In genomic region chr5:8913522-8913921, GRCh38 we compare ENCODE assay signal across 19 cellular contexts.
DNase-seq lines count a peak whose midpoint lies in the region; ATAC-seq and TF ChIP-seq lines count a peak whose summit lies in the region.
"Had no signal": no experiment of that assay in that cellular context is flagged by ENCODE, and none has a peak within 500 bp of the region (broad histone marks: within the 10 kb centered on the region; RNA-seq: fewer than 3 reads in every experiment).

No MANE protein-coding gene starts in this region.

- WGBS in mesenchymal stem cell = 91% methylated on average over 4 of the region's 4 CpGs

- no peak overlapping the region for H2AK5ac ChIP-seq in mesenchymal stem cell (ENCODE audit: low read length, severe bottlenecking)

- H3K4me1 Mint-ChIP-seq in naive thymus-derived CD4-positive, alpha-beta T cell = no peaks in the 10 kb centered on the region
- H3K4me1 Mint-ChIP-seq in activated CD4-positive, alpha-beta T cell treated with anti-CD3 and anti-CD28 coated beads, Interleukin-2, amount 10 ng/mL, durations not matched to agents 24 days and 14 days = no peaks in the 10 kb centered on the region

- no peaks in the 10 kb centered on the region for H3K36me3 ChIP-seq in mesenchymal stem cell (ENCODE audit: control insufficient read depth in 1 of 2, insufficient read depth in 2 of 2, low read depth in 1 of 2, low read length in 2 of 2)
- H3K36me3 ChIP-seq in naive thymus-derived CD4-positive, alpha-beta T cell (ENCODE audit: control insufficient read depth in 2 of 3, insufficient read depth in 3 of 3, low read length in 3 of 3) = no peaks in the 10 kb centered on the region
- H3K36me3 ChIP-seq: HAP-1, SJSA1 had no signal

- ATAC-seq in GM18867 (IDR thresholded peaks at IDR 0.05; ENCODE audit: unreplicated experiment) = peak; percentile 65
- ATAC-seq in naive thymus-derived CD4-positive, alpha-beta T cell = no peak
- ATAC-seq: A549, K562 had no signal

- H3K23ac ChIP-seq in mesenchymal stem cell (ENCODE audit: low read length in 2 of 2) = no peak overlapping the region

- H3K79me1 ChIP-seq in mesenchymal stem cell (replicated peaks; ENCODE audit: low read length, poor library complexity, severe bottlenecking) = no peaks in the 10 kb centered on the region

- H3K9me3 Mint-ChIP-seq in naive thymus-derived CD4-positive, alpha-beta T cell = peaks cover 0 to 25% (median 6%) of the 10 kb centered on the region in 11 donors
- no peaks in the 10 kb centered on the region for H3K9me3 Mint-ChIP-seq in activated CD4-positive, alpha-beta T cell treated with anti-CD3 and anti-CD28 coated beads, Interleukin-2, amount 10 ng/mL, durations not matched to agents 24 days and 14 days

- no peak overlapping the region for H3K4me3 Mint-ChIP-seq in naive thymus-derived CD4-positive, alpha-beta T cell
- H3K4me3 Mint-ChIP-seq in activated CD4-positive, alpha-beta T cell treated with anti-CD3 and anti-CD28 coated beads, Interleukin-2, amount 10 ng/mL, durations not matched to agents 24 days and 14 days = no peak overlapping the region
- H3K4me3 Mint-ChIP-seq: CD4-positive, alpha-beta T cell; T-helper 1 cell treated with Interleukin-12 subunit alpha and Interleukin-12 subunit beta and Interleukin-4 antibody, amounts not matched to agents 30 μg/mL and 1 μg/mL, for 36 hours had no signal

- no peak overlapping the region for H4K91ac ChIP-seq in mesenchymal stem cell (ENCODE audit: low read length)

- intact Hi-C loops in naive thymus-derived CD4-positive, alpha-beta T cell (cut with micrococcal nuclease) = no loop called here
- intact Hi-C loops in activated CD4-positive, alpha-beta T cell treated with anti-CD3 and anti-CD28 coated beads, Interleukin-2, amount 10 ng/mL, durations not matched to agents 24 days and 14 days (cut with micrococcal nuclease) = no loop called here

- POLR2A ChIA-PET in naive thymus-derived CD4-positive, alpha-beta T cell (lab: Charles Lee) = no interaction called here

- no peak overlapping the region for H3K4me3 ChIP-seq in mesenchymal stem cell (ENCODE audit: insufficient read depth in 1 of 2, low read depth in 1 of 2, low read length in 2 of 2)
- no peak overlapping the region for H3K4me3 ChIP-seq in naive thymus-derived CD4-positive, alpha-beta T cell (ENCODE audit: low read length)
- H3K4me3 ChIP-seq: A549, HAP-1, K562, SJSA1 had no signal

- H3K4me2 ChIP-seq in mesenchymal stem cell (ENCODE audit: low read length, poor library complexity, severe bottlenecking) = no peak overlapping the region
- H3K4me2 ChIP-seq: A549 had no signal

- H3K9me3 ChIP-seq in mesenchymal stem cell (ENCODE audit: control insufficient read depth, low read length) = no peaks in the 10 kb centered on the region
- no peaks in the 10 kb centered on the region for H3K9me3 ChIP-seq in naive thymus-derived CD4-positive, alpha-beta T cell (ENCODE audit: control insufficient read depth in 2 of 3, low read length in 3 of 3)
- H3K9me3 ChIP-seq: A549, Caco-2, HAP-1, SJSA1 had no signal

- H3K18ac ChIP-seq in mesenchymal stem cell (ENCODE audit: low read depth in 1 of 2, low read length in 2 of 2) = no peak overlapping the region

- H3K27ac Mint-ChIP-seq in naive thymus-derived CD4-positive, alpha-beta T cell = no peak overlapping the region
- no peak overlapping the region for H3K27ac Mint-ChIP-seq in activated CD4-positive, alpha-beta T cell treated with anti-CD3 and anti-CD28 coated beads, Interleukin-2, amount 10 ng/mL, durations not matched to agents 24 days and 14 days
- H3K27ac Mint-ChIP-seq: CD4-positive, alpha-beta T cell; T-helper 1 cell treated with Interleukin-12 subunit alpha and Interleukin-12 subunit beta and Interleukin-4 antibody, amounts not matched to agents 30 μg/mL and 1 μg/mL, for 36 hours had no signal

- no peak overlapping the region for H3K27ac ChIP-seq in mesenchymal stem cell (ENCODE audit: low read length, poor library complexity, severe bottlenecking)
- no peak overlapping the region for H3K27ac ChIP-seq in naive thymus-derived CD4-positive, alpha-beta T cell (ENCODE audit: low read depth, low read length)
- H3K27ac ChIP-seq: A549, SJSA1 had no signal

- H3K27me3 Mint-ChIP-seq in naive thymus-derived CD4-positive, alpha-beta T cell = no peaks in the 10 kb centered on the region
- no peaks in the 10 kb centered on the region for H3K27me3 Mint-ChIP-seq in activated CD4-positive, alpha-beta T cell treated with anti-CD3 and anti-CD28 coated beads, Interleukin-2, amount 10 ng/mL, durations not matched to agents 24 days and 14 days
- H3K27me3 Mint-ChIP-seq: CD4-positive, alpha-beta T cell had no signal

- no peak overlapping the region for H2AFZ ChIP-seq in mesenchymal stem cell (ENCODE audit: low read depth, low read length)

- peak overlapping the region in 1 of 2 experiments; percentile 51 for H2BK12ac ChIP-seq in mesenchymal stem cell (ENCODE audit: low read length in 2 of 2)

- CTCF ChIA-PET in naive thymus-derived CD4-positive, alpha-beta T cell (lab: Charles Lee) = no interaction called here

- H2BK15ac ChIP-seq in mesenchymal stem cell (ENCODE audit: low read depth, poor library complexity, severe bottlenecking) = no peak overlapping the region

- H3K14ac ChIP-seq in mesenchymal stem cell (ENCODE audit: low read length in 2 of 2) = no peak overlapping the region

- H2BK5ac ChIP-seq in mesenchymal stem cell (ENCODE audit: low read depth, low read length, poor library complexity, severe bottlenecking) = no peak overlapping the region

- H3K9ac ChIP-seq in mesenchymal stem cell (ENCODE audit: low read length) = no peak overlapping the region

- no peaks in the 10 kb centered on the region for H3K36me3 Mint-ChIP-seq in naive thymus-derived CD4-positive, alpha-beta T cell
- no peaks in the 10 kb centered on the region for H3K36me3 Mint-ChIP-seq in activated CD4-positive, alpha-beta T cell treated with anti-CD3 and anti-CD28 coated beads, Interleukin-2, amount 10 ng/mL, durations not matched to agents 24 days and 14 days (ENCODE audit: low read depth)

- no peak overlapping the region for H3K4ac ChIP-seq in mesenchymal stem cell (ENCODE audit: low read depth in 1 of 2, low read length in 2 of 2)

- no peak overlapping the region for H2BK120ac ChIP-seq in mesenchymal stem cell (ENCODE audit: low read depth, low read length)

- no peak for TF ChIP-seq CTCF in GM20000 (IDR thresholded peaks at IDR 0.05; ENCODE audit: extremely low read depth, missing control alignments)

- DNase-seq in GM20000 (ENCODE audit: low spot score) (peak; percentile 8), M059J (ENCODE audit: low read depth) (peak; percentile 9), mesenchymal stem cell (no peak), SHP77 (lab: John Stamatoyannopoulos, UW) (no peak)
- DNase-seq in naive thymus-derived CD4-positive, alpha-beta T cell = no peak
- DNase-seq in activated CD4-positive, alpha-beta T cell treated with anti-CD3 and anti-CD28 coated beads, Interleukin-2, amount 10 ng/mL, durations not matched to agents 24 days and 14 days = no peak
- DNase-seq: Caco-2; CD4-positive, alpha-beta T cell; GDM1; MV-4-11; NCI-H187; NCI-H226; NCI-H524 treated with DMSO at 0.1 percent for 48 hours had no signal

- H3K4me1 ChIP-seq in mesenchymal stem cell (ENCODE audit: control insufficient read depth, insufficient read depth, low read depth, low read length) = no peaks in the 10 kb centered on the region
- H3K4me1 ChIP-seq in naive thymus-derived CD4-positive, alpha-beta T cell (ENCODE audit: control insufficient read depth in 2 of 2, insufficient read depth in 2 of 2, low read length in 2 of 2) = no peaks in the 10 kb centered on the region
- H3K4me1 ChIP-seq: A549, Caco-2, HAP-1, SJSA1 had no signal

- no peaks in the 10 kb centered on the region for H3K27me3 ChIP-seq in mesenchymal stem cell (ENCODE audit: control insufficient read depth in 1 of 2, insufficient read depth in 1 of 2, low read length in 2 of 2)
- H3K27me3 ChIP-seq in naive thymus-derived CD4-positive, alpha-beta T cell (ENCODE audit: control insufficient read depth in 2 of 2, insufficient read depth in 2 of 2, low read length in 2 of 2) = no peaks in the 10 kb centered on the region
- H3K27me3 ChIP-seq: SJSA1 had no signal

- H4K8ac ChIP-seq in mesenchymal stem cell (ENCODE audit: low read length) = peak overlapping the region; percentile 23

Comparison
In these comparisons a context has a peak if more than half of its experiments do, and no peak if none do; other contexts are left out.
1. DNase-seq: peak in GM20000 (single experiment) and M059J (single experiment); none in mesenchymal stem cell (single experiment), naive thymus-derived CD4-positive, alpha-beta T cell (0 of 9), SHP77 (0 of 2) and activated CD4-positive, alpha-beta T cell treated with anti-CD3 and anti-CD28 coated beads, Interleukin-2, amount 10 ng/mL, durations not matched to agents 24 days and 14 days (single experiment).